In genomic region chr5:141664733-141665461, GRCh38 we compare ENCODE assay signal across 8 cellular contexts. TPM values are rescaled to one million over a fixed set of nuclear protein-coding genes. Genes with fewer than 3 reads are reported as not detected.
DNase-seq lines count a peak whose midpoint lies in the region; ATAC-seq and TF ChIP-seq lines count a peak whose summit lies in the region.

No MANE protein-coding gene starts in this region.

- no peak overlapping the region for H3K4me3 ChIP-seq in colonic mucosa
- H3K4me3 ChIP-seq in lower lobe of right lung, result no peak overlapping the region

- TF ChIP-seq CTCF in colonic mucosa (IDR thresholded peaks at IDR 0.05), result peak; percentile 91
- peak; percentile 97 for TF ChIP-seq CTCF in lower lobe of right lung (IDR thresholded peaks at IDR 0.05)

- H3K4me1 ChIP-seq in colonic mucosa, result no peaks in the 10 kb centered on the region
- H3K4me1 ChIP-seq in lower lobe of right lung, result peaks cover 7% of the 10 kb centered on the region

- H3K27ac ChIP-seq in colonic mucosa (no peak overlapping the region), lower lobe of right lung (no peak overlapping the region)

- H3K9me3 ChIP-seq in colonic mucosa (no peaks in the 10 kb centered on the region), lower lobe of right lung (no peaks in the 10 kb centered on the region)

- H3K36me3 ChIP-seq in colonic mucosa (no peaks in the 10 kb centered on the region), lower lobe of right lung (peaks cover 52% of the 10 kb centered on the region)

- DNase-seq in AG20443 (ENCODE audit: low spot score) (peak; percentile 86), NCI-H2227 (lab: John Stamatoyannopoulos, UW; ENCODE audit: unreplicated experiment) (peak; percentile 64), colonic mucosa (peak; percentile 84), lower lobe of right lung (peak; percentile 86)
- peak; percentile 56 to 74 for DNase-seq in activated CD4-positive, alpha-beta T cell treated with anti-CD3 and anti-CD28 coated beads for 4 hours
- DNase-seq in stimulated activated CD8-positive, alpha-beta memory T cell treated with anti-CD3 and anti-CD28 coated beads, Interleukin-15, amount 100 ng/mL, for 24 hours (ENCODE audit: low read depth), result peak; percentile 58

- intact Hi-C loops in colonic mucosa (cut with DNase I) (loop anchor here (10.0 kb wide), 1 partner anchor 480 kb away; no protein-coding TSS in a partner anchor), lower lobe of right lung (cut with DNase I) (no loop called here)

- H3K27me3 ChIP-seq in colonic mucosa (no peaks in the 10 kb centered on the region), lower lobe of right lung (ENCODE audit: low read depth) (no peaks in the 10 kb centered on the region)

- no peak overlapping the region for H3K9ac ChIP-seq in colonic mucosa (ENCODE audit: low read depth in 2 of 2, low read length in 2 of 2)

- peak; percentile 98 for ATAC-seq in GM18511 (IDR thresholded peaks at IDR 0.05; ENCODE audit: unreplicated experiment)
- peak; percentile 75 for ATAC-seq in HG02981 (IDR thresholded peaks at IDR 0.05; ENCODE audit: unreplicated experiment)
- ATAC-seq in lower lobe of right lung, result peak; percentile 94 to 95

RNA-seq across cellular contexts. Expression of gene FCHSD1, which starts 13.7 kb away (rescaled TPM):
- total RNA-seq in colonic mucosa (10 to 100 TPM; 14.1 to 15.4 TPM), lower lobe of right lung (20.4 TPM)

RNA-seq across cellular contexts. Expression of gene ARAP3, which starts 17.1 kb away (rescaled TPM):
- total RNA-seq in colonic mucosa, result 10 to 100 TPM in 1 of 2 donors, 1 to 10 TPM in 1; 5.1 to 15.4 TPM
- 35.2 TPM for total RNA-seq in lower lobe of right lung

RNA-seq across cellular contexts. Expression of gene RELL2, which starts 28.1 kb away (rescaled TPM):
- total RNA-seq in colonic mucosa (1 to 10 TPM; 2.1 to 6.7 TPM), lower lobe of right lung (5.5 TPM)

RNA-seq across cellular contexts. Expression of gene HDAC3, which starts 28.2 kb away (rescaled TPM):
- total RNA-seq in colonic mucosa (10 to 100 TPM; 36.6 to 44.0 TPM), lower lobe of right lung (45.8 TPM)

RNA-seq across cellular contexts. Expression of gene DIAPH1, which starts 46.1 kb away (rescaled TPM):
- total RNA-seq in colonic mucosa (100 to 1,000 TPM; 113 to 143 TPM), lower lobe of right lung (118 TPM)
